1 cellular context compared by ENCODE assay signal in genomic region chr16:21513812-21514473, GRCh38.
TF ChIP-seq lines count a peak whose summit lies in the region.

No MANE protein-coding gene starts in this region.

TF ChIP-seq in GM12878, 131 proteins besides CTCF, POLR2A, EP300 and RAD21 (continued from another document):
- TF ChIP-seq, protein P1, sequence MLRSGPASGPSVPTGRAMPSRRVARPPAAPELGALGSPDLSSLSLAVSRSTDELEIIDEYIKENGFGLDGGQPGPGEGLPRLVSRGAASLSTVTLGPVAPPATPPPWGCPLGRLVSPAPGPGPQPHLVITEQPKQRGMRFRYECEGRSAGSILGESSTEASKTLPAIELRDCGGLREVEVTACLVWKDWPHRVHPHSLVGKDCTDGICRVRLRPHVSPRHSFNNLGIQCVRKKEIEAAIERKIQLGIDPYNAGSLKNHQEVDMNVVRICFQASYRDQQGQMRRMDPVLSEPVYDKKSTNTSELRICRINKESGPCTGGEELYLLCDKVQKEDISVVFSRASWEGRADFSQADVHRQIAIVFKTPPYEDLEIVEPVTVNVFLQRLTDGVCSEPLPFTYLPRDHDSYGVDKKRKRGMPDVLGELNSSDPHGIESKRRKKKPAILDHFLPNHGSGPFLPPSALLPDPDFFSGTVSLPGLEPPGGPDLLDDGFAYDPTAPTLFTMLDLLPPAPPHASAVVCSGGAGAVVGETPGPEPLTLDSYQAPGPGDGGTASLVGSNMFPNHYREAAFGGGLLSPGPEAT (IDR thresholded peaks at IDR 0.05; ENCODE audit: low read depth) = peak; percentile 53
- TF ChIP-seq CHD2 (IDR thresholded peaks at IDR 0.05; ENCODE audit: borderline replicate concordance, low read depth, low read length) = peak; percentile 71; the same call in 1 of the 2 replicates
